7 cellular contexts compared by ENCODE assay signal in genomic region chr7:74606101-74606908, GRCh38. TPM values are rescaled to one million over a fixed set of nuclear protein-coding genes. Genes with fewer than 3 reads are reported as not detected.
A peak's percentile ranks its signal among the peaks of the same experiment; 100 is the strongest.
DNase-seq lines count a peak whose midpoint lies in the region; ATAC-seq and TF ChIP-seq lines count a peak whose summit lies in the region.

No MANE protein-coding gene starts in this region.

- H3K4me1 ChIP-seq in endocrine pancreas (ENCODE audit: control insufficient read depth, insufficient read depth, low read length) (no peaks in the 10 kb centered on the region), muscle layer of colon (ENCODE audit: insufficient read depth, low read length) (peaks cover 9% of the 10 kb centered on the region)

- TF ChIP-seq POLR2A in GM18526 (IDR thresholded peaks at IDR 0.05; ENCODE audit: extremely low read depth, insufficient read length), result peak; percentile 44

- no peaks in the 10 kb centered on the region for H3K9me3 ChIP-seq in endocrine pancreas (ENCODE audit: control insufficient read depth, low read length)
- no peaks in the 10 kb centered on the region for H3K9me3 ChIP-seq in muscle layer of colon (ENCODE audit: low read length)

- H3K4me1 Mint-ChIP-seq in activated CD8-positive, alpha-beta memory T cell treated with anti-CD3 and anti-CD28 coated beads, Interleukin-2, amount 10 ng/mL, durations not matched to agents 7 days and 5 days, result peaks cover 7% of the 10 kb centered on the region

- ATAC-seq in activated CD8-positive, alpha-beta memory T cell treated with anti-CD3 and anti-CD28 coated beads, Interleukin-2, amount 10 ng/mL, durations not matched to agents 7 days and 5 days, result peak; percentile 84

- peak overlapping the region; percentile 70 for H3K27ac ChIP-seq in muscle layer of colon (ENCODE audit: low read depth, low read length)
- H3K27ac ChIP-seq in substantia nigra (ENCODE audit: low read depth, low read length, poor library complexity, severe bottlenecking), result peak overlapping the region; percentile 42

- no peaks in the 10 kb centered on the region for H3K36me3 Mint-ChIP-seq in activated CD8-positive, alpha-beta memory T cell treated with anti-CD3 and anti-CD28 coated beads, Interleukin-2, amount 10 ng/mL, durations not matched to agents 7 days and 5 days

- no peaks in the 10 kb centered on the region for H3K9me3 Mint-ChIP-seq in activated CD8-positive, alpha-beta memory T cell treated with anti-CD3 and anti-CD28 coated beads, Interleukin-2, amount 10 ng/mL, durations not matched to agents 7 days and 5 days (ENCODE audit: low read depth)

- H3K27me3 Mint-ChIP-seq in activated CD8-positive, alpha-beta memory T cell treated with anti-CD3 and anti-CD28 coated beads, Interleukin-2, amount 10 ng/mL, durations not matched to agents 7 days and 5 days, result peaks cover 9% of the 10 kb centered on the region

- DNase-seq in NCI-H146 (lab: John Stamatoyannopoulos, UW), result peak; percentile 47
- DNase-seq in activated CD8-positive, alpha-beta memory T cell treated with anti-CD3 and anti-CD28 coated beads, Interleukin-2, amount 10 ng/mL, durations not matched to agents 7 days and 5 days, result peak; percentile 50
- DNase-seq in substantia nigra (lab: John Stamatoyannopoulos, UW), result peak in 21 of 49 donors; percentile 9 to 63 (median 26)
- DNase-seq in GDM1 (lab: John Stamatoyannopoulos, UW), result no peak

- H3K27ac Mint-ChIP-seq in activated CD8-positive, alpha-beta memory T cell treated with anti-CD3 and anti-CD28 coated beads, Interleukin-2, amount 10 ng/mL, durations not matched to agents 7 days and 5 days, result no peak overlapping the region

- peak overlapping the region; percentile 30 for H3K9ac ChIP-seq in endocrine pancreas (ENCODE audit: control insufficient read depth, insufficient read depth, low read length)
- H3K9ac ChIP-seq in muscle layer of colon (ENCODE audit: low read length), result no peak overlapping the region

- H3K4me3 Mint-ChIP-seq in activated CD8-positive, alpha-beta memory T cell treated with anti-CD3 and anti-CD28 coated beads, Interleukin-2, amount 10 ng/mL, durations not matched to agents 7 days and 5 days, result peak overlapping the region; percentile 36

- no peaks in the 10 kb centered on the region for H3K27me3 ChIP-seq in endocrine pancreas (ENCODE audit: control insufficient read depth, insufficient read depth, low read length)
- no peaks in the 10 kb centered on the region for H3K27me3 ChIP-seq in muscle layer of colon (ENCODE audit: control insufficient read depth in 1 of 2, insufficient read depth in 2 of 2, low read length in 2 of 2)

- H3K36me3 ChIP-seq in endocrine pancreas (ENCODE audit: control insufficient read depth, insufficient read depth, low read length), result no peaks in the 10 kb centered on the region
- no peaks in the 10 kb centered on the region for H3K36me3 ChIP-seq in muscle layer of colon (ENCODE audit: insufficient read depth, low read length)

- H3K4me3 ChIP-seq in endocrine pancreas (ENCODE audit: control insufficient read depth, insufficient read depth, low read length) (no peak overlapping the region), muscle layer of colon (ENCODE audit: low read depth in 1 of 2, low read length in 2 of 2) (peak overlapping the region; percentile 35 to 50)

- CTCF ChIA-PET in activated CD8-positive, alpha-beta memory T cell treated with anti-CD3 and anti-CD28 coated beads, Interleukin-2, amount 10 ng/mL, durations not matched to agents 7 days and 5 days (lab: Charles Lee), result interaction anchor here (0.9 to 1.3 kb wide), 2 partner anchors 10 to 39 kb away, joined by 3 read pairs; no protein-coding TSS in a partner anchor

RNA-seq across cellular contexts. Expression of gene GTF2I, which starts 51.2 kb away (rescaled TPM):
- 100 to 1,000 TPM; 186 to 220 TPM for total RNA-seq in activated CD8-positive, alpha-beta memory T cell treated with anti-CD3 and anti-CD28 coated beads, Interleukin-2, amount 10 ng/mL, durations not matched to agents 7 days and 5 days
